Comparison of ENCODE assay signal across 31 cellular contexts in genomic region chr1:61472876-61473275, GRCh38.
A peak's percentile ranks its signal among the peaks of the same experiment; 100 is the strongest.
DNase-seq lines count a peak whose midpoint lies in the region; ATAC-seq and TF ChIP-seq lines count a peak whose summit lies in the region.
"Had no signal": no experiment of that assay in that cellular context is flagged by ENCODE, and none has a peak within 500 bp of the region (broad histone marks: within the 10 kb centered on the region; RNA-seq: fewer than 3 reads in every experiment).

No MANE protein-coding gene starts in this region.

- no peaks in the 10 kb centered on the region for H3K9me3 Mint-ChIP-seq in stimulated activated effector memory CD8-positive, alpha-beta T cell treated with anti-CD3 and anti-CD28 coated beads, Interleukin-12 subunit alpha, Interleukin-12 subunit beta, amount 100 ng/mL, for 72 hours
- H3K9me3 Mint-ChIP-seq: mesothelial cell of epicardium; naive thymus-derived CD8-positive, alpha-beta T cell; T-helper 1 cell treated with Interleukin-12 subunit alpha and Interleukin-12 subunit beta and Interleukin-4 antibody, amounts not matched to agents 30 μg/mL and 1 μg/mL, for 36 hours had no signal

- intact Hi-C loops in mammary epithelial cell (cut with micrococcal nuclease) (no loop called here), aorta (cut with DNase I) (no loop called here)

- H4K20me1 ChIP-seq in mammary epithelial cell (ENCODE audit: insufficient read depth, low read length), result no peaks in the 10 kb centered on the region

- TF ChIP-seq CTCF in mammary epithelial cell (conservative IDR thresholded peaks at IDR 0.05 in 1 of 2, IDR thresholded peaks at IDR 0.05 in 1 of 2; ENCODE audit: extremely low read depth in 1 of 2, insufficient read depth in 1 of 2, low read depth in 1 of 2, low read length in 2 of 2) (no peak), fibroblast of the aortic adventitia (IDR thresholded peaks at IDR 0.05; ENCODE audit: insufficient read depth, low read length) (no peak), upper lobe of left lung (IDR thresholded peaks at IDR 0.05) (no peak)

- no peak overlapping the region for H2AFZ ChIP-seq in mammary epithelial cell (ENCODE audit: low read depth, low read length)

- H3K4me1 ChIP-seq in mammary epithelial cell (ENCODE audit: insufficient read depth, low read length) (no peaks in the 10 kb centered on the region), aorta (ENCODE audit: control insufficient read depth in 1 of 2, insufficient read depth in 2 of 2, low read length in 2 of 2) (peaks cover 0 to 2% of the 10 kb centered on the region in 2 donors), upper lobe of left lung (no peaks in the 10 kb centered on the region)
- H3K4me1 ChIP-seq: colonic mucosa, esophagus muscularis mucosa, transverse colon had no signal

- no peak overlapping the region for H3K4me3 Mint-ChIP-seq in stimulated activated effector memory CD8-positive, alpha-beta T cell treated with anti-CD3 and anti-CD28 coated beads, Interleukin-12 subunit alpha, Interleukin-12 subunit beta, amount 100 ng/mL, for 72 hours
- H3K4me3 Mint-ChIP-seq: CD4-positive, CD25-positive, alpha-beta regulatory T cell; mesothelial cell of epicardium; naive thymus-derived CD8-positive, alpha-beta T cell; T-helper 1 cell treated with Interleukin-12 subunit alpha and Interleukin-12 subunit beta and Interleukin-4 antibody, amounts not matched to agents 30 μg/mL and 1 μg/mL, for 36 hours had no signal

- WGBS in mammary epithelial cell (ENCODE audit: low coverage, missing lambda C conversion rate), result 33% methylated on average over 3 of the region's 3 CpGs
- 23 to 27% methylated on average over 3 of the region's 3 CpGs for WGBS in aorta, 2 donors
- 58 to 60% methylated on average over 3 of the region's 3 CpGs for WGBS in upper lobe of left lung, 2 donors

- DNase-seq in LHCN-M2 (ENCODE audit: low read depth), result peak; percentile 7
- DNase-seq in mammary epithelial cell, result peak; percentile 62
- DNase-seq in fibroblast of the aortic adventitia (ENCODE audit: low read depth), result peak; percentile 83
- DNase-seq in aorta, result no peak
- DNase-seq in NCI-H526 (lab: John Stamatoyannopoulos, UW), result no peak
- no peak for DNase-seq in stimulated activated effector memory CD8-positive, alpha-beta T cell treated with anti-CD3 and anti-CD28 coated beads, Interleukin-12 subunit alpha, Interleukin-12 subunit beta, amount 100 ng/mL, for 72 hours (ENCODE audit: low spot score in 2 of 2)
- no peak for DNase-seq in upper lobe of left lung
- DNase-seq: activated CD8-positive, alpha-beta memory T cell treated with anti-CD3 and anti-CD28 coated beads for 24 hours; activated gamma-delta T cell; activated T-cell treated with anti-CD3 and anti-CD28 coated beads, Interleukin-2, amount 50 U/mL, for 1 hour; CD4-positive, CD25-positive, alpha-beta regulatory T cell; colonic mucosa; DND-41; effector memory CD4-positive, alpha-beta T cell; glutamatergic neuron; islet precursor cell; MV-4-11; naive thymus-derived CD8-positive, alpha-beta T cell; NCI-H146; NCI-H446 treated with DMSO at 0.1 percent for 48 hours; occipital lobe; retina; stimulated activated CD4-positive, alpha-beta T cell treated with anti-CD3 and anti-CD28 coated beads, Interleukin-2, amount 100 ng/mL, for 24 hours; transverse colon had no signal

- TF ChIP-seq EP300 in upper lobe of left lung (IDR thresholded peaks at IDR 0.05), result no peak

- in situ Hi-C loops in mammary epithelial cell (cut with MboI; ENCODE audit: low sequenced_read_pairs in 2 of 2), result no loop called here

- peaks cover 5% of the 10 kb centered on the region for H3K4me1 Mint-ChIP-seq in stimulated activated effector memory CD8-positive, alpha-beta T cell treated with anti-CD3 and anti-CD28 coated beads, Interleukin-12 subunit alpha, Interleukin-12 subunit beta, amount 100 ng/mL, for 72 hours
- H3K4me1 Mint-ChIP-seq: naive thymus-derived CD8-positive, alpha-beta T cell had no signal

- ATAC-seq in aorta (ENCODE audit: low FRiP score), result peak; percentile 60
- ATAC-seq in stimulated activated effector memory CD8-positive, alpha-beta T cell treated with anti-CD3 and anti-CD28 coated beads, Interleukin-12 subunit alpha, Interleukin-12 subunit beta, amount 100 ng/mL, for 72 hours, result no peak
- no peak for ATAC-seq in upper lobe of left lung (ENCODE audit: low FRiP score in 2 of 2)
- ATAC-seq: GM12878; naive thymus-derived CD8-positive, alpha-beta T cell had no signal

- no peak overlapping the region for H3K4me2 ChIP-seq in mammary epithelial cell (ENCODE audit: insufficient read depth, low read depth, low read length)
- H3K4me2 ChIP-seq: smooth muscle cell had no signal

- CTCF ChIA-PET in mammary epithelial cell (lab: Charles Lee; ENCODE audit: low non-redundant PET), result interaction anchor here (0.6 kb wide), 1 partner anchor 399 kb away, joined by 3 read pairs; no protein-coding TSS in a partner anchor

- H3K4me3 ChIP-seq in mammary epithelial cell (replicated peaks in 1 of 3; ENCODE audit: insufficient read depth in 1 of 3, low read depth in 2 of 3, low read length in 3 of 3), result no peak overlapping the region
- H3K4me3 ChIP-seq in fibroblast of the aortic adventitia (ENCODE audit: low read depth, low read length), result no peak overlapping the region
- no peak overlapping the region for H3K4me3 ChIP-seq in aorta (ENCODE audit: low read length in 2 of 2)
- H3K4me3 ChIP-seq in upper lobe of left lung, result no peak overlapping the region
- H3K4me3 ChIP-seq: colonic mucosa, esophagus muscularis mucosa, GM12878, smooth muscle cell, transverse colon had no signal

- H3K27me3 ChIP-seq in mammary epithelial cell (ENCODE audit: insufficient read depth, low read length) (no peaks in the 10 kb centered on the region), aorta (ENCODE audit: control insufficient read depth in 1 of 2, insufficient read depth in 2 of 2, low read length in 1 of 2) (no peaks in the 10 kb centered on the region), upper lobe of left lung (no peaks in the 10 kb centered on the region)
- H3K27me3 ChIP-seq: colonic mucosa, esophagus muscularis mucosa, transverse colon had no signal

- H3K79me2 ChIP-seq in mammary epithelial cell (ENCODE audit: insufficient read depth, low read length), result no peaks in the 10 kb centered on the region

- H3K36me3 Mint-ChIP-seq in stimulated activated effector memory CD8-positive, alpha-beta T cell treated with anti-CD3 and anti-CD28 coated beads, Interleukin-12 subunit alpha, Interleukin-12 subunit beta, amount 100 ng/mL, for 72 hours, result no peaks in the 10 kb centered on the region
- H3K36me3 Mint-ChIP-seq: CD4-positive, CD25-positive, alpha-beta regulatory T cell; naive thymus-derived CD8-positive, alpha-beta T cell had no signal

- no peak overlapping the region for H3K27ac Mint-ChIP-seq in stimulated activated effector memory CD8-positive, alpha-beta T cell treated with anti-CD3 and anti-CD28 coated beads, Interleukin-12 subunit alpha, Interleukin-12 subunit beta, amount 100 ng/mL, for 72 hours
- H3K27ac Mint-ChIP-seq: CD4-positive, CD25-positive, alpha-beta regulatory T cell; mesothelial cell of epicardium; naive thymus-derived CD8-positive, alpha-beta T cell; T-helper 1 cell treated with Interleukin-12 subunit alpha and Interleukin-12 subunit beta and Interleukin-4 antibody, amounts not matched to agents 30 μg/mL and 1 μg/mL, for 36 hours had no signal

- no peaks in the 10 kb centered on the region for H3K9me3 ChIP-seq in mammary epithelial cell (replicated peaks; ENCODE audit: insufficient read depth, low read length)
- no peaks in the 10 kb centered on the region for H3K9me3 ChIP-seq in aorta (ENCODE audit: control insufficient read depth, low read length)
- H3K9me3 ChIP-seq in upper lobe of left lung, result no peaks in the 10 kb centered on the region
- H3K9me3 ChIP-seq: colonic mucosa, esophagus muscularis mucosa, transverse colon had no signal

- TF ChIP-seq POLR2A in upper lobe of left lung (IDR thresholded peaks at IDR 0.05), result no peak

- H3K36me3 ChIP-seq in mammary epithelial cell (ENCODE audit: insufficient read depth, low read length) (no peaks in the 10 kb centered on the region), aorta (ENCODE audit: control insufficient read depth in 1 of 2, insufficient read depth in 2 of 2, low read length in 1 of 2) (no peaks in the 10 kb centered on the region), upper lobe of left lung (no peaks in the 10 kb centered on the region)
- H3K36me3 ChIP-seq: colonic mucosa, esophagus muscularis mucosa, transverse colon had no signal

- H3K9ac ChIP-seq in mammary epithelial cell (ENCODE audit: insufficient read depth, low read length), result no peak overlapping the region

- no TSS peak for BruUV-seq in mammary epithelial cell (replicated peaks; lab: Mats Ljungman, UMichigan)

- dilution Hi-C loops in mammary epithelial cell (cut with HindIII; ENCODE audit: low sequenced_read_pairs), result loop anchor here (5.0 kb wide), 1 partner anchor 94 kb away; no protein-coding TSS in a partner anchor

- H3K27ac ChIP-seq in mammary epithelial cell (ENCODE audit: insufficient read depth, low read depth, low read length) (no peak overlapping the region), aorta (ENCODE audit: low read depth in 1 of 2, low read length in 2 of 2) (no peak overlapping the region), upper lobe of left lung (no peak overlapping the region)
- H3K27ac ChIP-seq: colonic mucosa, esophagus muscularis mucosa, HL-60, RWPE1, transverse colon had no signal

Comparison
In these comparisons a context has a peak if more than half of its experiments do, and no peak if none do; other contexts are left out.
1. DNase-seq: peak in LHCN-M2 (single experiment), mammary epithelial cell (single experiment) and fibroblast of the aortic adventitia (single experiment); none in aorta (0 of 2), NCI-H526 (0 of 2), stimulated activated effector memory CD8-positive, alpha-beta T cell treated with anti-CD3 and anti-CD28 coated beads, Interleukin-12 subunit alpha, Interleukin-12 subunit beta, amount 100 ng/mL, for 72 hours (0 of 2) and upper lobe of left lung (0 of 2).